Comparison of ENCODE assay signal across 21 cellular contexts in genomic region chr7:105327201-105327600, GRCh38.
"Had no signal": no experiment of that assay in that cellular context is flagged by ENCODE, and none has a peak within 500 bp of the region (broad histone marks: within the 10 kb centered on the region; RNA-seq: fewer than 3 reads in every experiment).

No MANE protein-coding gene starts in this region.

- H3K27ac Mint-ChIP-seq: activated naive CD8-positive, alpha-beta T cell treated with anti-CD3 and anti-CD28 coated beads, Interleukin-2, amount 10 ng/mL, durations not matched to agents 7 days and 5 days; activated T-cell treated with anti-CD3 and anti-CD28 coated beads, Interleukin-2, amount 50 U/mL, for 24 hours; stimulated activated effector memory CD8-positive, alpha-beta T cell treated with anti-CD3 and anti-CD28 coated beads, Interleukin-12 subunit alpha, Interleukin-12 subunit beta, amount 100 ng/mL, for 72 hours had no signal

- H3K4me3 ChIP-seq: breast epithelium, testis, uterus had no signal

- H3K36me3 ChIP-seq: breast epithelium, uterus, WERI-Rb-1 had no signal

- H3K9me3 ChIP-seq: breast epithelium, testis, uterus had no signal

- ATAC-seq: left ventricle myocardium superior; sciatic nerve; stimulated activated effector memory CD8-positive, alpha-beta T cell treated with anti-CD3 and anti-CD28 coated beads, Interleukin-12 subunit alpha, Interleukin-12 subunit beta, amount 100 ng/mL, for 72 hours had no signal

- H3K4me1 ChIP-seq: breast epithelium, testis, uterus had no signal

- H3K9me3 Mint-ChIP-seq: activated naive CD8-positive, alpha-beta T cell treated with anti-CD3 and anti-CD28 coated beads, Interleukin-2, amount 10 ng/mL, durations not matched to agents 7 days and 5 days; activated T-cell treated with anti-CD3 and anti-CD28 coated beads, Interleukin-2, amount 50 U/mL, for 24 hours; central memory CD8-positive, alpha-beta T cell; stimulated activated effector memory CD8-positive, alpha-beta T cell treated with anti-CD3 and anti-CD28 coated beads, Interleukin-12 subunit alpha, Interleukin-12 subunit beta, amount 100 ng/mL, for 72 hours had no signal

- H3K27ac ChIP-seq: breast epithelium, testis, uterus, WERI-Rb-1 had no signal

- DNase-seq: activated naive CD4-positive, alpha-beta T cell treated with Interleukin-2 at 50 U/mL for 16 hours; activated naive CD8-positive, alpha-beta T cell treated with anti-CD3 and anti-CD28 coated beads, Interleukin-2, amount 10 ng/mL, durations not matched to agents 7 days and 5 days; activated T-cell treated with anti-CD3 and anti-CD28 coated beads, Interleukin-2, amount 50 U/mL, for 24 hours; amniotic stem cell; effector memory CD4-positive, alpha-beta T cell; foreskin melanocyte; hippocampal formation; left ventricle myocardium superior; mammary epithelial cell; midbrain; occipital lobe; small intestine; stimulated activated CD4-positive, alpha-beta T cell treated with anti-CD3 and anti-CD28 coated beads, Interleukin-2, amount 100 ng/mL, for 24 hours; testis; trophoblast cell; uterus; WERI-Rb-1 had no signal

- H3K4me3 Mint-ChIP-seq: activated naive CD8-positive, alpha-beta T cell treated with anti-CD3 and anti-CD28 coated beads, Interleukin-2, amount 10 ng/mL, durations not matched to agents 7 days and 5 days; activated T-cell treated with anti-CD3 and anti-CD28 coated beads, Interleukin-2, amount 50 U/mL, for 24 hours; central memory CD8-positive, alpha-beta T cell; stimulated activated effector memory CD8-positive, alpha-beta T cell treated with anti-CD3 and anti-CD28 coated beads, Interleukin-12 subunit alpha, Interleukin-12 subunit beta, amount 100 ng/mL, for 72 hours had no signal

- H3K27me3 ChIP-seq: breast epithelium, testis, uterus had no signal

- H3K27me3 Mint-ChIP-seq: activated naive CD8-positive, alpha-beta T cell treated with anti-CD3 and anti-CD28 coated beads, Interleukin-2, amount 10 ng/mL, durations not matched to agents 7 days and 5 days; activated T-cell treated with anti-CD3 and anti-CD28 coated beads, Interleukin-2, amount 50 U/mL, for 24 hours; central memory CD8-positive, alpha-beta T cell had no signal

- H3K36me3 Mint-ChIP-seq: stimulated activated effector memory CD8-positive, alpha-beta T cell treated with anti-CD3 and anti-CD28 coated beads, Interleukin-12 subunit alpha, Interleukin-12 subunit beta, amount 100 ng/mL, for 72 hours had no signal
